In the genomic region with DNA sequence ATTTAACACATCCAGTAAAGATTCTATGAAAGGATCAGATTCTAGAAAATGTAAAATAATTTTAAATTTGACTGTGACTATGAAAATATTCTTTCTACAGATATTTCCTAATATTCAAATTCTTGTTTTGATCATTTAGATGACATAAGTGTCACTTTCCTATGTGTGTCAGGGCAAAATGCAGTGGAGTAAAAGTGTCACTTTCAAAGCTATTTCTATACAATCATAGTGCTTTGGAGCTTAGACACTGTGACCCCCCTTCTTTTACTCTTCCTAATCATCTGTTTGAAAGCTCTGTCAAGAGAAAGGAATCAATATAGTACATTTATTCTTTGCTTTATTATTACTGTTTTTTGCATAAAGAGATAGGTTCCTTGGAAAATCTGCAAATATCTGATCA, we compare ENCODE assay signal across 1 cellular context.
TF ChIP-seq lines count a peak whose summit lies in the region.

No MANE protein-coding gene starts in this region.

TF ChIP-seq in neural cell, 6 proteins besides CTCF, POLR2A, EP300 and RAD21:
- TF ChIP-seq, protein P1, sequence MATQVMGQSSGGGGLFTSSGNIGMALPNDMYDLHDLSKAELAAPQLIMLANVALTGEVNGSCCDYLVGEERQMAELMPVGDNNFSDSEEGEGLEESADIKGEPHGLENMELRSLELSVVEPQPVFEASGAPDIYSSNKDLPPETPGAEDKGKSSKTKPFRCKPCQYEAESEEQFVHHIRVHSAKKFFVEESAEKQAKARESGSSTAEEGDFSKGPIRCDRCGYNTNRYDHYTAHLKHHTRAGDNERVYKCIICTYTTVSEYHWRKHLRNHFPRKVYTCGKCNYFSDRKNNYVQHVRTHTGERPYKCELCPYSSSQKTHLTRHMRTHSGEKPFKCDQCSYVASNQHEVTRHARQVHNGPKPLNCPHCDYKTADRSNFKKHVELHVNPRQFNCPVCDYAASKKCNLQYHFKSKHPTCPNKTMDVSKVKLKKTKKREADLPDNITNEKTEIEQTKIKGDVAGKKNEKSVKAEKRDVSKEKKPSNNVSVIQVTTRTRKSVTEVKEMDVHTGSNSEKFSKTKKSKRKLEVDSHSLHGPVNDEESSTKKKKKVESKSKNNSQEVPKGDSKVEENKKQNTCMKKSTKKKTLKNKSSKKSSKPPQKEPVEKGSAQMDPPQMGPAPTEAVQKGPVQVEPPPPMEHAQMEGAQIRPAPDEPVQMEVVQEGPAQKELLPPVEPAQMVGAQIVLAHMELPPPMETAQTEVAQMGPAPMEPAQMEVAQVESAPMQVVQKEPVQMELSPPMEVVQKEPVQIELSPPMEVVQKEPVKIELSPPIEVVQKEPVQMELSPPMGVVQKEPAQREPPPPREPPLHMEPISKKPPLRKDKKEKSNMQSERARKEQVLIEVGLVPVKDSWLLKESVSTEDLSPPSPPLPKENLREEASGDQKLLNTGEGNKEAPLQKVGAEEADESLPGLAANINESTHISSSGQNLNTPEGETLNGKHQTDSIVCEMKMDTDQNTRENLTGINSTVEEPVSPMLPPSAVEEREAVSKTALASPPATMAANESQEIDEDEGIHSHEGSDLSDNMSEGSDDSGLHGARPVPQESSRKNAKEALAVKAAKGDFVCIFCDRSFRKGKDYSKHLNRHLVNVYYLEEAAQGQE (IDR thresholded peaks at IDR 0.05; ENCODE audit: borderline replicate concordance): peak; percentile 51
- TF ChIP-seq POLR2AphosphoS5 (IDR thresholded peaks at IDR 0.05) (peak; percentile 80), MXI1 (conservative IDR thresholded peaks at IDR 0.05; ENCODE audit: poor library complexity, severe bottlenecking) (no peak), TAF1 (IDR thresholded peaks at IDR 0.05; ENCODE audit: low read depth) (no peak), EZH2 (IDR thresholded peaks at IDR 0.05; ENCODE audit: borderline replicate concordance, insufficient read depth, low read length, poor library complexity, severe bottlenecking) (no peak), SMC3 (conservative IDR thresholded peaks at IDR 0.05; ENCODE audit: poor library complexity) (no peak)
